ENCODE assay signal across 8 cellular contexts in genomic region chr3:196632033-196632751, GRCh38. TPM values are rescaled to one million over a fixed set of nuclear protein-coding genes. Genes with fewer than 3 reads are reported as not detected.
DNase-seq lines count a peak whose midpoint lies in the region; ATAC-seq and TF ChIP-seq lines count a peak whose summit lies in the region.

No MANE protein-coding gene starts in this region.

- H2AFZ ChIP-seq in PC-9, result peak overlapping the region; percentile 97

- H3K27me3 ChIP-seq in PC-9 (ENCODE audit: insufficient read depth, low read depth) (no peaks in the 10 kb centered on the region), esophagus squamous epithelium (no peaks in the 10 kb centered on the region)

- DNase-seq in DMS53 (lab: John Stamatoyannopoulos, UW), result peak; percentile 88
- DNase-seq in KG1 (lab: John Stamatoyannopoulos, UW), result peak; percentile 100
- peak; percentile 75 to 90 for DNase-seq in PC-9
- DNase-seq in activated T-cell treated with anti-CD3 and anti-CD28 coated beads, Interleukin-2, amount 50 U/mL, for 4 hours, result peak; percentile 72
- peak; percentile 57 for DNase-seq in esophagus squamous epithelium (lab: John Stamatoyannopoulos, UW)
- DNase-seq in myocyte (ENCODE audit: low read depth), result peak; percentile 79
- peak; percentile 87 to 88 for DNase-seq in stimulated activated CD8-positive, alpha-beta memory T cell treated with anti-CD3 and anti-CD28 coated beads, Interleukin-7, amount 100 ng/mL, for 48 hours (ENCODE audit: extremely low read depth in 1 of 2, low read depth in 1 of 2)

- H3K4me3 Mint-ChIP-seq in activated T-cell treated with anti-CD3 and anti-CD28 coated beads, Interleukin-2, amount 50 U/mL, for 4 hours, result peak overlapping the region; percentile 88

- ATAC-seq in GM21723 (IDR thresholded peaks at IDR 0.05; ENCODE audit: unreplicated experiment), result peak; percentile 75
- peak; percentile 82 to 88 for ATAC-seq in activated T-cell treated with anti-CD3 and anti-CD28 coated beads, Interleukin-2, amount 50 U/mL, for 4 hours

- peaks cover 24% of the 10 kb centered on the region for H3F3A ChIP-seq in PC-9 (ENCODE audit: insufficient read depth, low read depth)

- POLR2A ChIA-PET in PC-9 (lab: Charles Lee; ENCODE audit: unreplicated experiment), result interaction anchor here (0.5 to 0.7 kb wide), 10 partner anchors 19 to 1097 kb away, joined by 3 to 7 read pairs (median 4); partner anchors contain the start of genes FBXO45 and WDR53

- no peaks in the 10 kb centered on the region for H4K20me1 ChIP-seq in PC-9 (ENCODE audit: insufficient read depth)

- BruUV-seq in PC-9 (replicated peaks; lab: Mats Ljungman, UMichigan), result TSS peak; percentile 89

- H3K9me2 ChIP-seq in PC-9 (ENCODE audit: insufficient read depth), result no peaks in the 10 kb centered on the region

- no peaks in the 10 kb centered on the region for H3K9me3 ChIP-seq in PC-9 (ENCODE audit: insufficient read depth, low read depth)
- no peaks in the 10 kb centered on the region for H3K9me3 ChIP-seq in esophagus squamous epithelium

- H3K4me1 ChIP-seq in PC-9 (replicated peaks; ENCODE audit: insufficient read depth) (peaks cover 15% of the 10 kb centered on the region), esophagus squamous epithelium (peaks cover 5 to 32% (median 5%) of the 10 kb centered on the region in 3 donors)

- no peaks in the 10 kb centered on the region for H3K79me2 ChIP-seq in PC-9 (ENCODE audit: low read depth)

- TF ChIP-seq POLR2A in esophagus squamous epithelium (IDR thresholded peaks at IDR 0.05), result peak in 3 of 4 donors; percentile 48 to 69 (median 60)

- peak overlapping the region; percentile 99 for H3K4me2 ChIP-seq in PC-9

- peaks cover 53% of the 10 kb centered on the region for H3K4me1 Mint-ChIP-seq in activated T-cell treated with anti-CD3 and anti-CD28 coated beads, Interleukin-2, amount 50 U/mL, for 4 hours (ENCODE audit: low read depth)

- intact Hi-C loops in PC-9 (cut with micrococcal nuclease; ENCODE audit: unreplicated experiment) (no loop called here), esophagus squamous epithelium (cut with DNase I) (no loop called here)

- H3K36me3 ChIP-seq in PC-9 (ENCODE audit: low read depth) (no peaks in the 10 kb centered on the region), esophagus squamous epithelium (no peaks in the 10 kb centered on the region)

- no peaks in the 10 kb centered on the region for H3K36me3 Mint-ChIP-seq in activated T-cell treated with anti-CD3 and anti-CD28 coated beads, Interleukin-2, amount 50 U/mL, for 4 hours (ENCODE audit: insufficient read depth)

- no peaks in the 10 kb centered on the region for H3K27me3 Mint-ChIP-seq in activated T-cell treated with anti-CD3 and anti-CD28 coated beads, Interleukin-2, amount 50 U/mL, for 4 hours (ENCODE audit: low read depth)

- CTCF ChIA-PET in PC-9 (lab: Charles Lee), result interaction anchor here (0.5 to 1.4 kb wide), 5 partner anchors 19 to 108 kb away, joined by 3 to 4 read pairs (median 3); no protein-coding TSS in a partner anchor

- 0% methylated on average over 6 to 25 of the region's 44 CpGs for WGBS in esophagus squamous epithelium, 2 donors

- H3K9me3 Mint-ChIP-seq in activated T-cell treated with anti-CD3 and anti-CD28 coated beads, Interleukin-2, amount 50 U/mL, for 4 hours, result no peaks in the 10 kb centered on the region

- H3K4me3 ChIP-seq in PC-9 (peak overlapping the region; percentile 66), esophagus squamous epithelium (peak overlapping the region; percentile 64 to 80 (median 72))

- TF ChIP-seq CTCF in PC-9 (conservative IDR thresholded peaks at IDR 0.05) (peak; percentile 47), esophagus squamous epithelium (IDR thresholded peaks at IDR 0.05) (peak in 3 of 6 experiments; percentile 7 to 15 (median 12))

- H3K27ac ChIP-seq in PC-9, result peak overlapping the region; percentile 66
- H3K27ac ChIP-seq in esophagus squamous epithelium, result peak overlapping the region; percentile 93 to 95 (median 94)

RNA-seq across cellular contexts. Expression of gene NRROS, which starts 7.3 kb away (rescaled TPM):
- total RNA-seq in PC-9 (2021) (2.2 and 3.1 TPM in 2 replicates), esophagus squamous epithelium (1 to 10 TPM in 1 of 4 donors, under 1 TPM in 2, not detected in 1; 0.18 to 4.8 (median 0.70) TPM), myocyte (0.59 and 0.99 TPM in 2 replicates)
- total RNA-seq in activated T-cell treated with anti-CD3 and anti-CD28 coated beads, Interleukin-2, amount 50 U/mL, for 4 hours, result 10 to 100 TPM; 16.2 to 18.5 (median 18.5) TPM
- 0.18 TPM for polyA plus RNA-seq in myocyte (2012)

Comparison
In these comparisons a context has a peak if more than half of its experiments do, and no peak if none do; other contexts are left out.
1. Peak in every context shown above with its lines: DNase-seq, ATAC-seq, H3K4me3 ChIP-seq and H3K27ac ChIP-seq.